1 cellular context compared by ENCODE assay signal in the genomic region with DNA sequence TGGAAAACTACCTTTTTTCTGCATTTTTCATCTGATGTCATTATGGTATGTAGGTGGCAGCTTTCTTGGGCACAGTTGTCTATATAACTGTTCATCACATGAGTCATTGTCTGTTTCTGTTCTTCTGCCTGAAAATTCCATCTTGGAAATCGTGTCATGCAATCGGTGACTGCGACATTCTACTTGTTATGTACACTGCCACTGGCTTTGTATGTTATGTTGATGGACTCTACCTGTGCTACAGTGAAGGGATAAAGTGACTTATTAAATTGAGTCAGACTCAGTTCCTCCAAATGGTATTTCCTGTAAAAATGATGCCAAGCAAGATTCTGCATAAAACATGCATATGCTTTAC.
TF ChIP-seq lines count a peak whose summit lies in the region.

No MANE protein-coding gene starts in this region.

TF ChIP-seq in K562, 482 proteins besides CTCF, POLR2A, EP300 and RAD21 (continued from another document and continues in another):
- TF ChIP-seq, protein P1, sequence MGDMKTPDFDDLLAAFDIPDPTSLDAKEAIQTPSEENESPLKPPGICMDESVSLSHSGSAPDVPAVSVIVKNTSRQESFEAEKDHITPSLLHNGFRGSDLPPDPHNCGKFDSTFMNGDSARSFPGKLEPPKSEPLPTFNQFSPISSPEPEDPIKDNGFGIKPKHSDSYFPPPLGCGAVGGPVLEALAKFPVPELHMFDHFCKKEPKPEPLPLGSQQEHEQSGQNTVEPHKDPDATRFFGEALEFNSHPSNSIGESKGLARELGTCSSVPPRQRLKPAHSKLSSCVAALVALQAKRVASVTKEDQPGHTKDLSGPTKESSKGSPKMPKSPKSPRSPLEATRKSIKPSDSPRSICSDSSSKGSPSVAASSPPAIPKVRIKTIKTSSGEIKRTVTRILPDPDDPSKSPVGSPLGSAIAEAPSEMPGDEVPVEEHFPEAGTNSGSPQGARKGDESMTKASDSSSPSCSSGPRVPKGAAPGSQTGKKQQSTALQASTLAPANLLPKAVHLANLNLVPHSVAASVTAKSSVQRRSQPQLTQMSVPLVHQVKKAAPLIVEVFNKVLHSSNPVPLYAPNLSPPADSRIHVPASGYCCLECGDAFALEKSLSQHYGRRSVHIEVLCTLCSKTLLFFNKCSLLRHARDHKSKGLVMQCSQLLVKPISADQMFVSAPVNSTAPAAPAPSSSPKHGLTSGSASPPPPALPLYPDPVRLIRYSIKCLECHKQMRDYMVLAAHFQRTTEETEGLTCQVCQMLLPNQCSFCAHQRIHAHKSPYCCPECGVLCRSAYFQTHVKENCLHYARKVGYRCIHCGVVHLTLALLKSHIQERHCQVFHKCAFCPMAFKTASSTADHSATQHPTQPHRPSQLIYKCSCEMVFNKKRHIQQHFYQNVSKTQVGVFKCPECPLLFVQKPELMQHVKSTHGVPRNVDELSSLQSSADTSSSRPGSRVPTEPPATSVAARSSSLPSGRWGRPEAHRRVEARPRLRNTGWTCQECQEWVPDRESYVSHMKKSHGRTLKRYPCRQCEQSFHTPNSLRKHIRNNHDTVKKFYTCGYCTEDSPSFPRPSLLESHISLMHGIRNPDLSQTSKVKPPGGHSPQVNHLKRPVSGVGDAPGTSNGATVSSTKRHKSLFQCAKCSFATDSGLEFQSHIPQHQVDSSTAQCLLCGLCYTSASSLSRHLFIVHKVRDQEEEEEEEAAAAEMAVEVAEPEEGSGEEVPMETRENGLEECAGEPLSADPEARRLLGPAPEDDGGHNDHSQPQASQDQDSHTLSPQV (IDR thresholded peaks at IDR 0.05) = peak; percentile 5; the same call in 1 of the 2 replicates
- TF ChIP-seq, protein P2, sequence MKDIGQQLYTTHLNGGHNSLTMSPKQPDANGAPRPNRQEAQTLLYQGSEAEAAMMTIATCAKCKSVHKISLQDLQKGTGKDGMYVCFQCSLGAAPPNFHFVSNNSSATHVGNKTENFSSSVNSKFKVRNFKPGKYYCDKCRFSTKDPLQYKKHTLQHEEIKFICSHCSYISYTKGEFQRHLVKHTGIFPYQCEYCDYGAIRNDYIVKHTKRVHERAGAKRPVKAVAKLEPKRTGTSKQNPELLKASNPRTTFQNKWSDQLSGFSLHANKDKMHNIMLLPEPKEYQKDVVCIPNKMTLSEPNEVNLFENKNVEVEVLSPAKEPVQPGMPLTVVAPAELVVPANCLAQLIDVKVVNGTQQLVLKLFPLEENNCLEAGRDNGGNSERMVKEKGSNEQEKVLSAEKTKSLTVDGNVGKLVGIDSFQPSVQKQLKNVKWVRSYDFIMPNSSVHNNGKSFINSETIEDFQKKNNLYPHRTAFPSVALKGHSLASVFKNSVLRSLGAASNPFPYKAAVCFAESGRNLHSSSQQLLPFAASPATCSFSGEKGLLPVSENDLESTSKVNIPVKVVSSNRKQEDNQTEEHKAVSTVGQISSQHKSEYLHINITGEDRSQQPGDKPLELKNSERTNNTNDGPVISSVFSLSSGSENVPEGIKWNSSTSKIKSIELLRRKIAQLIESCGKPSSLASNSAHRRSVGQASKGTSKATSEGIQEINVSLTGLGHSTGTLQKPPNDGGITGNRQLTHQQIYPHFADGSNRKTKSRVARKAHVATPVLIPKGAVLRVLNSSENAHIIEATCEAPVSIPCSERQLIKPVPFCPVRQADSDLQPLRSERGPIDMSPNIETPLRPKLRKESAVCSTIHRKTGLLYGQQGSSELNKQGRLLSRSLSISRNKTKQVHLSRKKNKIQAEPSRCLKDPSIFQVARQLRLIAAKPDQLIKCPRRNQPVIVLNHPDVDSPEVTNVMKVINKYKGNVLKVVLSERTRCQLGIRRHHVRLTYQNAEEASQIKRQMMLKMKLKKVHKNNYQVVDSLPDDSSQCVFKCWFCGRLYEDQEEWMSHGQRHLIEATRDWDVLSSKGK (CRISPR knock-in tag; IDR thresholded peaks at IDR 0.05) = no peak
- TF ChIP-seq ADNP (tag; IDR thresholded peaks at IDR 0.05) (no peak), JUN (IDR thresholded peaks at IDR 0.05; ENCODE audit: borderline replicate concordance, low read depth, low read length) (peak; percentile 54; the same call in 1 of the 2 replicates), JUN (CRISPR knock-in tag; IDR thresholded peaks at IDR 0.05; ENCODE audit: borderline replicate concordance) (no peak), ZNF146 (CRISPR knock-in tag; IDR thresholded peaks at IDR 0.05; ENCODE audit: unreplicated experiment) (no peak), TEAD4 (IDR thresholded peaks at IDR 0.05; ENCODE audit: low read length) (no peak), TEAD4 (CRISPR knock-in tag; IDR thresholded peaks at IDR 0.05; ENCODE audit: borderline replicate concordance) (no peak), GATAD2B (IDR thresholded peaks at IDR 0.05; ENCODE audit: borderline replicate concordance) (no peak), ZSCAN32 (CRISPR knock-in tag; IDR thresholded peaks at IDR 0.05) (no peak), RBM15 (IDR thresholded peaks at IDR 0.05; ENCODE audit: insufficient read depth, low read length) (no peak), BRCA1 (IDR thresholded peaks at IDR 0.05) (no peak), BRCA1 (CRISPR knock-in tag; IDR thresholded peaks at IDR 0.05) (no peak), PRMT5 (CRISPR knock-in tag; IDR thresholded peaks at IDR 0.05) (no peak), HCFC1 (IDR thresholded peaks at IDR 0.05; ENCODE audit: low read depth, low read length) (no peak), TCF3 (CRISPR knock-in tag; IDR thresholded peaks at IDR 0.05) (0 out of 2 replicates have a peak, but pooled peaks have one; percentile 7), IRF2 (CRISPR knock-in tag; IDR thresholded peaks at IDR 0.05) (no peak), POLR2H (tag; IDR thresholded peaks at IDR 0.05; ENCODE audit: low read depth) (no peak), HOXB6 (CRISPR knock-in tag; IDR thresholded peaks at IDR 0.05; ENCODE audit: borderline replicate concordance) (no peak), CHD1 (IDR thresholded peaks at IDR 0.05; ENCODE audit: low read length) (no peak), ZKSCAN8 (CRISPR knock-in tag; IDR thresholded peaks at IDR 0.05) (no peak), PTRF (tag; IDR thresholded peaks at IDR 0.05) (no peak), KAT8 (IDR thresholded peaks at IDR 0.05; ENCODE audit: low read depth) (no peak), FOXK1 (CRISPR knock-in tag; IDR thresholded peaks at IDR 0.05; ENCODE audit: borderline replicate concordance) (no peak), ZNF695 (CRISPR knock-in tag; IDR thresholded peaks at IDR 0.05) (no peak), PPARD (CRISPR knock-in tag; IDR thresholded peaks at IDR 0.05) (no peak), BACH1 (tag; IDR thresholded peaks at IDR 0.05) (no peak)
- TF ChIP-seq, protein P3, sequence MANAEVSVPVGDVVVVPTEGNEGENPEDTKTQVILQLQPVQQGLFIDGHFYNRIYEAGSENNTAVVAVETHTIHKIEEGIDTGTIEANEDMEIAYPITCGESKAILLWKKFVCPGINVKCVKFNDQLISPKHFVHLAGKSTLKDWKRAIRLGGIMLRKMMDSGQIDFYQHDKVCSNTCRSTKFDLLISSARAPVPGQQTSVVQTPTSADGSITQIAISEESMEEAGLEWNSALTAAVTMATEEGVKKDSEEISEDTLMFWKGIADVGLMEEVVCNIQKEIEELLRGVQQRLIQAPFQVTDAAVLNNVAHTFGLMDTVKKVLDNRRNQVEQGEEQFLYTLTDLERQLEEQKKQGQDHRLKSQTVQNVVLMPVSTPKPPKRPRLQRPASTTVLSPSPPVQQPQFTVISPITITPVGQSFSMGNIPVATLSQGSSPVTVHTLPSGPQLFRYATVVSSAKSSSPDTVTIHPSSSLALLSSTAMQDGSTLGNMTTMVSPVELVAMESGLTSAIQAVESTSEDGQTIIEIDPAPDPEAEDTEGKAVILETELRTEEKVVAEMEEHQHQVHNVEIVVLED (CRISPR knock-in tag; IDR thresholded peaks at IDR 0.05) = no peak
- TF ChIP-seq, protein P4, sequence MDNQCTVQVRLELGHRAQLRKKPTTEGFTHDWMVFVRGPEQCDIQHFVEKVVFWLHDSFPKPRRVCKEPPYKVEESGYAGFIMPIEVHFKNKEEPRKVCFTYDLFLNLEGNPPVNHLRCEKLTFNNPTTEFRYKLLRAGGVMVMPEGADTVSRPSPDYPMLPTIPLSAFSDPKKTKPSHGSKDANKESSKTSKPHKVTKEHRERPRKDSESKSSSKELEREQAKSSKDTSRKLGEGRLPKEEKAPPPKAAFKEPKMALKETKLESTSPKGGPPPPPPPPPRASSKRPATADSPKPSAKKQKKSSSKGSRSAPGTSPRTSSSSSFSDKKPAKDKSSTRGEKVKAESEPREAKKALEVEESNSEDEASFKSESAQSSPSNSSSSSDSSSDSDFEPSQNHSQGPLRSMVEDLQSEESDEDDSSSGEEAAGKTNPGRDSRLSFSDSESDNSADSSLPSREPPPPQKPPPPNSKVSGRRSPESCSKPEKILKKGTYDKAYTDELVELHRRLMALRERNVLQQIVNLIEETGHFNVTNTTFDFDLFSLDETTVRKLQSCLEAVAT (IDR thresholded peaks at IDR 0.05) = peak in 1 of 2 experiments; percentile 66; a peak in 2 of 4 replicates
- TF ChIP-seq, protein P5, sequence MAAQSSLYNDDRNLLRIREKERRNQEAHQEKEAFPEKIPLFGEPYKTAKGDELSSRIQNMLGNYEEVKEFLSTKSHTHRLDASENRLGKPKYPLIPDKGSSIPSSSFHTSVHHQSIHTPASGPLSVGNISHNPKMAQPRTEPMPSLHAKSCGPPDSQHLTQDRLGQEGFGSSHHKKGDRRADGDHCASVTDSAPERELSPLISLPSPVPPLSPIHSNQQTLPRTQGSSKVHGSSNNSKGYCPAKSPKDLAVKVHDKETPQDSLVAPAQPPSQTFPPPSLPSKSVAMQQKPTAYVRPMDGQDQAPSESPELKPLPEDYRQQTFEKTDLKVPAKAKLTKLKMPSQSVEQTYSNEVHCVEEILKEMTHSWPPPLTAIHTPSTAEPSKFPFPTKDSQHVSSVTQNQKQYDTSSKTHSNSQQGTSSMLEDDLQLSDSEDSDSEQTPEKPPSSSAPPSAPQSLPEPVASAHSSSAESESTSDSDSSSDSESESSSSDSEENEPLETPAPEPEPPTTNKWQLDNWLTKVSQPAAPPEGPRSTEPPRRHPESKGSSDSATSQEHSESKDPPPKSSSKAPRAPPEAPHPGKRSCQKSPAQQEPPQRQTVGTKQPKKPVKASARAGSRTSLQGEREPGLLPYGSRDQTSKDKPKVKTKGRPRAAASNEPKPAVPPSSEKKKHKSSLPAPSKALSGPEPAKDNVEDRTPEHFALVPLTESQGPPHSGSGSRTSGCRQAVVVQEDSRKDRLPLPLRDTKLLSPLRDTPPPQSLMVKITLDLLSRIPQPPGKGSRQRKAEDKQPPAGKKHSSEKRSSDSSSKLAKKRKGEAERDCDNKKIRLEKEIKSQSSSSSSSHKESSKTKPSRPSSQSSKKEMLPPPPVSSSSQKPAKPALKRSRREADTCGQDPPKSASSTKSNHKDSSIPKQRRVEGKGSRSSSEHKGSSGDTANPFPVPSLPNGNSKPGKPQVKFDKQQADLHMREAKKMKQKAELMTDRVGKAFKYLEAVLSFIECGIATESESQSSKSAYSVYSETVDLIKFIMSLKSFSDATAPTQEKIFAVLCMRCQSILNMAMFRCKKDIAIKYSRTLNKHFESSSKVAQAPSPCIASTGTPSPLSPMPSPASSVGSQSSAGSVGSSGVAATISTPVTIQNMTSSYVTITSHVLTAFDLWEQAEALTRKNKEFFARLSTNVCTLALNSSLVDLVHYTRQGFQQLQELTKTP (IDR thresholded peaks at IDR 0.05; ENCODE audit: low read depth in 1 of 2, partially characterized antibody in 2 of 2) = no peak
- TF ChIP-seq, protein P6, sequence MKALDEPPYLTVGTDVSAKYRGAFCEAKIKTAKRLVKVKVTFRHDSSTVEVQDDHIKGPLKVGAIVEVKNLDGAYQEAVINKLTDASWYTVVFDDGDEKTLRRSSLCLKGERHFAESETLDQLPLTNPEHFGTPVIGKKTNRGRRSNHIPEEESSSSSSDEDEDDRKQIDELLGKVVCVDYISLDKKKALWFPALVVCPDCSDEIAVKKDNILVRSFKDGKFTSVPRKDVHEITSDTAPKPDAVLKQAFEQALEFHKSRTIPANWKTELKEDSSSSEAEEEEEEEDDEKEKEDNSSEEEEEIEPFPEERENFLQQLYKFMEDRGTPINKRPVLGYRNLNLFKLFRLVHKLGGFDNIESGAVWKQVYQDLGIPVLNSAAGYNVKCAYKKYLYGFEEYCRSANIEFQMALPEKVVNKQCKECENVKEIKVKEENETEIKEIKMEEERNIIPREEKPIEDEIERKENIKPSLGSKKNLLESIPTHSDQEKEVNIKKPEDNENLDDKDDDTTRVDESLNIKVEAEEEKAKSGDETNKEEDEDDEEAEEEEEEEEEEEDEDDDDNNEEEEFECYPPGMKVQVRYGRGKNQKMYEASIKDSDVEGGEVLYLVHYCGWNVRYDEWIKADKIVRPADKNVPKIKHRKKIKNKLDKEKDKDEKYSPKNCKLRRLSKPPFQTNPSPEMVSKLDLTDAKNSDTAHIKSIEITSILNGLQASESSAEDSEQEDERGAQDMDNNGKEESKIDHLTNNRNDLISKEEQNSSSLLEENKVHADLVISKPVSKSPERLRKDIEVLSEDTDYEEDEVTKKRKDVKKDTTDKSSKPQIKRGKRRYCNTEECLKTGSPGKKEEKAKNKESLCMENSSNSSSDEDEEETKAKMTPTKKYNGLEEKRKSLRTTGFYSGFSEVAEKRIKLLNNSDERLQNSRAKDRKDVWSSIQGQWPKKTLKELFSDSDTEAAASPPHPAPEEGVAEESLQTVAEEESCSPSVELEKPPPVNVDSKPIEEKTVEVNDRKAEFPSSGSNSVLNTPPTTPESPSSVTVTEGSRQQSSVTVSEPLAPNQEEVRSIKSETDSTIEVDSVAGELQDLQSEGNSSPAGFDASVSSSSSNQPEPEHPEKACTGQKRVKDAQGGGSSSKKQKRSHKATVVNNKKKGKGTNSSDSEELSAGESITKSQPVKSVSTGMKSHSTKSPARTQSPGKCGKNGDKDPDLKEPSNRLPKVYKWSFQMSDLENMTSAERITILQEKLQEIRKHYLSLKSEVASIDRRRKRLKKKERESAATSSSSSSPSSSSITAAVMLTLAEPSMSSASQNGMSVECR (CRISPR knock-in tag; IDR thresholded peaks at IDR 0.05) = no peak
- TF ChIP-seq, protein P7, sequence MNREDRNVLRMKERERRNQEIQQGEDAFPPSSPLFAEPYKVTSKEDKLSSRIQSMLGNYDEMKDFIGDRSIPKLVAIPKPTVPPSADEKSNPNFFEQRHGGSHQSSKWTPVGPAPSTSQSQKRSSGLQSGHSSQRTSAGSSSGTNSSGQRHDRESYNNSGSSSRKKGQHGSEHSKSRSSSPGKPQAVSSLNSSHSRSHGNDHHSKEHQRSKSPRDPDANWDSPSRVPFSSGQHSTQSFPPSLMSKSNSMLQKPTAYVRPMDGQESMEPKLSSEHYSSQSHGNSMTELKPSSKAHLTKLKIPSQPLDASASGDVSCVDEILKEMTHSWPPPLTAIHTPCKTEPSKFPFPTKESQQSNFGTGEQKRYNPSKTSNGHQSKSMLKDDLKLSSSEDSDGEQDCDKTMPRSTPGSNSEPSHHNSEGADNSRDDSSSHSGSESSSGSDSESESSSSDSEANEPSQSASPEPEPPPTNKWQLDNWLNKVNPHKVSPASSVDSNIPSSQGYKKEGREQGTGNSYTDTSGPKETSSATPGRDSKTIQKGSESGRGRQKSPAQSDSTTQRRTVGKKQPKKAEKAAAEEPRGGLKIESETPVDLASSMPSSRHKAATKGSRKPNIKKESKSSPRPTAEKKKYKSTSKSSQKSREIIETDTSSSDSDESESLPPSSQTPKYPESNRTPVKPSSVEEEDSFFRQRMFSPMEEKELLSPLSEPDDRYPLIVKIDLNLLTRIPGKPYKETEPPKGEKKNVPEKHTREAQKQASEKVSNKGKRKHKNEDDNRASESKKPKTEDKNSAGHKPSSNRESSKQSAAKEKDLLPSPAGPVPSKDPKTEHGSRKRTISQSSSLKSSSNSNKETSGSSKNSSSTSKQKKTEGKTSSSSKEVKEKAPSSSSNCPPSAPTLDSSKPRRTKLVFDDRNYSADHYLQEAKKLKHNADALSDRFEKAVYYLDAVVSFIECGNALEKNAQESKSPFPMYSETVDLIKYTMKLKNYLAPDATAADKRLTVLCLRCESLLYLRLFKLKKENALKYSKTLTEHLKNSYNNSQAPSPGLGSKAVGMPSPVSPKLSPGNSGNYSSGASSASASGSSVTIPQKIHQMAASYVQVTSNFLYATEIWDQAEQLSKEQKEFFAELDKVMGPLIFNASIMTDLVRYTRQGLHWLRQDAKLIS (CRISPR knock-in tag; IDR thresholded peaks at IDR 0.05) = no peak
